8 cellular contexts compared by ENCODE assay signal in the genomic region with DNA sequence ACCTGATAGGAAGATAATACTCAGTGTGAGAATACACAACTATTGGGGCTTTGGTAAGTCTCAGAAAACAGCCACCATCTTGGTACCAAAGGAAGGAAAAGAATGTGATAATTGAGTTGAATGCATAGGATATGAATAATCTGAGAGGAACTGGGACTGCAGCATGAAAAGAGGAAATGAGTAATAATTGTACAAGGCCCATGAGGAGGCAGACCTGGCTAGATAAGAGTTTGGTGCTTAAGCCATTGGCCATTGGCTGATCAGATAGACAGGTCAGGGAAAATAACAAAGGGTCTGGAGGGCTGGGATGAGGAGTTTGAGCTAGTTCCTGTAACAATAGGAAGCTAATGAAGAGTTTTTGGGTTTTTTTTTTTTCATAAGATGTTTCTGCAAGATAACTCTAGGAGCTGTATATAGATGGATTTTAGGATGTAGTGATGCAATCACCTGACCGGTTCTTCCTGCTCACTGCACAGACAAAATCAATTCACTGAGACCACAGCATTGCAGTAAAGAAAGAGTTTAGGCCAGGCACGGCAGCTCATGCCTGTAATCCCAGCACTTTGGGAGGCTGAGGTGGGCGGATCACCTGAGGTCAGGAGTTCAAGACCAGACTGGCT. TPM values are rescaled to one million over a fixed set of nuclear protein-coding genes. Genes with fewer than 3 reads are reported as not detected.
DNase-seq lines count a peak whose midpoint lies in the region; ATAC-seq and TF ChIP-seq lines count a peak whose summit lies in the region.

No MANE protein-coding gene starts in this region.

- DNase-seq in GM04503 (ENCODE audit: low read depth) (peak; percentile 25), HT1080 (ENCODE audit: low read depth) (peak; percentile 90), cardiac fibroblast (ENCODE audit: low read depth in 2 of 2) (peak; percentile 45 to 76), erythroblast (lab: John Stamatoyannopoulos, UW) (no peak), NCI-H1092 treated with DMSO at 0.1 percent for 48 hours (lab: John Stamatoyannopoulos, UW) (no peak), middle frontal gyrus (ENCODE audit: extremely low spot score, low spot score) (no peak)
- DNase-seq in effector memory CD4-positive, alpha-beta T cell = no peak

- TF ChIP-seq POLR2A in erythroblast (IDR thresholded peaks at IDR 0.05; ENCODE audit: low read length) = no peak

- no peak overlapping the region for H3K4me3 ChIP-seq in cardiac fibroblast (replicated peaks in 1 of 2; ENCODE audit: low read depth in 2 of 2, low read length in 2 of 2)
- no peak overlapping the region for H3K4me3 ChIP-seq in effector memory CD4-positive, alpha-beta T cell (ENCODE audit: insufficient read depth, low read depth, low read length, poor library complexity, severe bottlenecking)

- no peaks in the 10 kb centered on the region for H3K36me3 ChIP-seq in effector memory CD4-positive, alpha-beta T cell (ENCODE audit: control insufficient read depth, insufficient read depth, low read length)

- H3K27me3 ChIP-seq in effector memory CD4-positive, alpha-beta T cell (replicated peaks; ENCODE audit: control insufficient read depth, insufficient read depth, low read length, poor library complexity, severe bottlenecking) = no peaks in the 10 kb centered on the region

- peak; percentile 89 for ATAC-seq in GM21528 (IDR thresholded peaks at IDR 0.05; ENCODE audit: low FRiP score, unreplicated experiment)

- no peak for TF ChIP-seq CTCF in cardiac fibroblast (IDR thresholded peaks at IDR 0.05; ENCODE audit: low read depth, low read length)

- H3K9me3 ChIP-seq in effector memory CD4-positive, alpha-beta T cell (ENCODE audit: control insufficient read depth, low read length) = no peaks in the 10 kb centered on the region

- peaks cover 2% of the 10 kb centered on the region for H3K4me1 ChIP-seq in effector memory CD4-positive, alpha-beta T cell (ENCODE audit: control insufficient read depth, insufficient read depth, low read length, poor library complexity, severe bottlenecking)

- no peak overlapping the region for H3K27ac ChIP-seq in effector memory CD4-positive, alpha-beta T cell (ENCODE audit: insufficient read depth, low read length, poor library complexity, severe bottlenecking)

RNA-seq across cellular contexts. Expression of a gene that starts 5.3 kb away (rescaled TPM):
- 20.0 TPM in 2 replicates for total RNA-seq in HT1080 (2014; rRNA removed; shearing (Covaris generic))
- 16.1 and 18.5 TPM in 2 replicates for polyA plus RNA-seq in HT1080 (2015; cell fraction: cytosol; rRNA removed)
- polyA plus RNA-seq in HT1080 (2015; cell fraction: nucleus; rRNA removed) = 16.0 and 18.4 TPM in 2 replicates

RNA-seq across cellular contexts. Expression of a gene that starts 21.5 kb away (rescaled TPM):
- 0.16 TPM in 1 of 2 replicates, not detected in the other for total RNA-seq in HT1080 (2014; rRNA removed; shearing (Covaris generic))
- not detected in 2 replicates for polyA plus RNA-seq in HT1080 (2015; cell fraction: cytosol; rRNA removed)
- not detected in 2 replicates for polyA plus RNA-seq in HT1080 (2015; cell fraction: nucleus; rRNA removed)

RNA-seq across cellular contexts. Expression of a gene that starts 40.8 kb away (rescaled TPM):
- 18.4 and 19.1 TPM in 2 replicates for total RNA-seq in HT1080 (2014; rRNA removed; shearing (Covaris generic))
- 7.8 and 8.3 TPM in 2 replicates for polyA plus RNA-seq in HT1080 (2015; cell fraction: cytosol; rRNA removed)
- 17.6 and 27.2 TPM in 2 replicates for polyA plus RNA-seq in HT1080 (2015; cell fraction: nucleus; rRNA removed)

Comparison
In these comparisons a context has a peak if more than half of its experiments do, and no peak if none do; other contexts are left out.
1. DNase-seq: peak in GM04503 (single experiment), HT1080 (single experiment) and cardiac fibroblast (2 of 2); none in erythroblast (0 of 2), NCI-H1092 treated with DMSO at 0.1 percent for 48 hours (single experiment), effector memory CD4-positive, alpha-beta T cell (0 of 3) and middle frontal gyrus (single experiment).